In the genomic region with DNA sequence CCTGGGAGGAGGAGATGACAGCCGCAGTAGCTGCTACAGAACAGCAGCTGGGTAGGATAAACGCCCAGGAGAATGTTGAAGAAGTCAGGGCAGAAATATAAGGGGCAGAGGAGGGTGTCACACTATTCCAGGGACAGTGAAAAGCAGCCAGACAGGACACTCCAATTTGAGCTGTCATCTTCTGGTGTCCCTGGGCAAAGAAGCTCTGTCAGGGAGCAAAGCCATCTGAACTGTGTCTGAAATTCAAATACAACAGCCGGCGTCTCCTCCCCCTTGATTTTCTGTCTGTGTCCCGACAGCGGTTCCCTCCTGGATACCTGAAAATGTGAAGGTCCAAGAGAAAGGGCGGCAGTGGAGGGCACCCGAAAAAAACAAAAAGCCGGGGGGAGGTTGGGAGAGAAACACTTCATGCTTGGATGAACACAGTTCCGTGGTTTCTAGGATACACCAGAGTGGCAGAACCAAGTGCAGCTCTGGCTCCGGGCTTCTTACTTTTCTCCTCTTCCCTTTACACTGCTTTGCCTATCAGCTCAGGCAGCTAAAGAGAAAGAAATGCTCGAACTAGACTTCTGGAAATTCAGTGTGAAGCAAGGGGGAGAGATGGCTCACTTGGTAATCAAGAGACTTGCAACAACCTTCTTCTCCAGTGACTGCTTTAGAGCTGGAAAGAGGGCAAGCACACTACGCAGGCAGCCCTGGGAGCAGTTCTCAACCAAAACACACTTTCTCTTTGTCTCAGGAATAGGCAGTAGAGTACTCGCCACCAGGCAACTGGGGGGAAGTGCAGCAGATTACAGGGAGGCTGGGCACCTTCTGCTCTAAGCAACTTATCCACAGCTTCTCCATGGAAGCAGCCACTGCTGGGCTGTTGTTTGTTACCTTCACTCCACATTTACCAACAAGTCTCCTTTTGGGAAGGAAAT, we compare ENCODE assay signal across 12 cellular contexts.
DNase-seq lines count a peak whose midpoint lies in the region; ATAC-seq and TF ChIP-seq lines count a peak whose summit lies in the region.
"Had no signal": no experiment of that assay in that cellular context is flagged by ENCODE, and none has a peak within 500 bp of the region (broad histone marks: within the 10 kb centered on the region; RNA-seq: fewer than 3 reads in every experiment).

No MANE protein-coding gene starts in this region.

- no peaks in the 10 kb centered on the region for H3K36me3 Mint-ChIP-seq in MCF 10A (ENCODE audit: insufficient read depth, unreplicated experiment)

- TF ChIP-seq CTCF in VCaP (conservative IDR thresholded peaks at IDR 0.05) (0 out of 2 replicates have a peak, but pooled peaks have one; percentile 16), MCF 10A (IDR thresholded peaks at IDR 0.05; ENCODE audit: unreplicated experiment) (no peak)

- DNase-seq in Daoy (ENCODE audit: low read depth) = peak; percentile 37
- DNase-seq in NCI-H187 treated with DMSO at 0.1 percent for 48 hours (lab: John Stamatoyannopoulos, UW) = peak; percentile 98
- DNase-seq in occipital lobe (lab: John Stamatoyannopoulos, UW) = peak; percentile 24
- DNase-seq in activated effector memory CD4-positive, alpha-beta T cell treated with anti-CD3 and anti-CD28 coated beads, Interleukin-2, amount 50 U/mL, for 16 hours = no peak
- no peak for DNase-seq in MCF 10A (ENCODE audit: unreplicated experiment)
- no peak for DNase-seq in ureter (ENCODE audit: low spot score)
- DNase-seq: cortex of kidney, T-helper 2 cell had no signal

- H3K27ac ChIP-seq in VCaP = no peak overlapping the region

- no peak overlapping the region for H3K27ac Mint-ChIP-seq in MCF 10A (ENCODE audit: low read depth, unreplicated experiment)
- H3K27ac Mint-ChIP-seq: activated T-helper 17 cell treated with anti-CD3 and anti-CD28 coated beads, Interleukin-2, amount 50 U/mL, for 72 hours; nephron had no signal

- no peak for ATAC-seq in GM19023 (IDR thresholded peaks at IDR 0.05; ENCODE audit: unreplicated experiment)
- ATAC-seq: activated T-helper 17 cell treated with anti-CD3 and anti-CD28 coated beads, Interleukin-2, amount 50 U/mL, for 72 hours had no signal

- no peak overlapping the region for H3K4me3 Mint-ChIP-seq in MCF 10A (ENCODE audit: unreplicated experiment)
- H3K4me3 Mint-ChIP-seq: activated T-helper 17 cell treated with anti-CD3 and anti-CD28 coated beads, Interleukin-2, amount 50 U/mL, for 72 hours had no signal

- no TSS peak for BruUV-seq in MCF 10A (replicated peaks; lab: Mats Ljungman, UMichigan)

- no peaks in the 10 kb centered on the region for H3K9me3 Mint-ChIP-seq in MCF 10A (ENCODE audit: unreplicated experiment)
- H3K9me3 Mint-ChIP-seq: activated T-helper 17 cell treated with anti-CD3 and anti-CD28 coated beads, Interleukin-2, amount 50 U/mL, for 72 hours had no signal

- CTCF ChIA-PET in MCF 10A (lab: Yijun Ruan, JAX) = interaction anchor here (0.6 to 1.2 kb wide), 4 partner anchors 15 to 663 kb away, joined by 3 to 4 read pairs (median 3); no protein-coding TSS in a partner anchor

- intact Hi-C loops in MCF 10A (cut with micrococcal nuclease) = no loop called here

- peaks cover 88% of the 10 kb centered on the region for H3K27me3 Mint-ChIP-seq in MCF 10A (ENCODE audit: insufficient read depth, unreplicated experiment)

- H3K4me1 Mint-ChIP-seq in MCF 10A (ENCODE audit: insufficient read depth, unreplicated experiment) = no peaks in the 10 kb centered on the region
- H3K4me1 Mint-ChIP-seq: activated T-helper 17 cell treated with anti-CD3 and anti-CD28 coated beads, Interleukin-2, amount 50 U/mL, for 72 hours; nephron had no signal

- POLR2A ChIA-PET in MCF 10A (lab: Yijun Ruan, JAX) = interaction anchor here (0.6 kb wide), 1 partner anchor 1198 kb away, joined by 3 read pairs; no protein-coding TSS in a partner anchor

Comparison
In these comparisons a context has a peak if more than half of its experiments do, and no peak if none do; other contexts are left out.
1. DNase-seq: peak in Daoy (single experiment), NCI-H187 treated with DMSO at 0.1 percent for 48 hours (single experiment) and occipital lobe (single experiment); none in activated effector memory CD4-positive, alpha-beta T cell treated with anti-CD3 and anti-CD28 coated beads, Interleukin-2, amount 50 U/mL, for 16 hours (single experiment), MCF 10A (single experiment) and ureter (single experiment).